ENCODE assay signal across 1 cellular context in genomic region chr1:153532769-153533599, GRCh38.
TF ChIP-seq lines count a peak whose summit lies in the region.

No MANE protein-coding gene starts in this region.

TF ChIP-seq in HepG2, 621 proteins besides CTCF, POLR2A, EP300 and RAD21 (continued from another document and continues in another):
- no peak for TF ChIP-seq GPBP1L1 (CRISPR knock-in tag; IDR thresholded peaks at IDR 0.05)
- TF ChIP-seq ZNF432 (CRISPR knock-in tag; IDR thresholded peaks at IDR 0.05; ENCODE audit: borderline replicate concordance) = no peak
- TF ChIP-seq ZMAT5 (CRISPR knock-in tag; IDR thresholded peaks at IDR 0.05; ENCODE audit: borderline replicate concordance, low read depth) = no peak
- no peak for TF ChIP-seq ZNF800 (CRISPR knock-in tag; IDR thresholded peaks at IDR 0.05)
- TF ChIP-seq IRX3 (CRISPR knock-in tag; IDR thresholded peaks at IDR 0.05; ENCODE audit: borderline replicate concordance, low read depth) = no peak
- TF ChIP-seq TBX3 (IDR thresholded peaks at IDR 0.05; ENCODE audit: borderline replicate concordance) = no peak
- no peak for TF ChIP-seq ZNF652 (CRISPR knock-in tag; IDR thresholded peaks at IDR 0.05; ENCODE audit: borderline replicate concordance, low read depth)
- no peak for TF ChIP-seq ZNF556 (CRISPR knock-in tag; IDR thresholded peaks at IDR 0.05; ENCODE audit: borderline replicate concordance)
- TF ChIP-seq SATB2 (CRISPR knock-in tag; IDR thresholded peaks at IDR 0.05) = no peak
- no peak for TF ChIP-seq EZH2 (conservative IDR thresholded peaks at IDR 0.05; ENCODE audit: low read depth, low read length)
- TF ChIP-seq ZFP36 (IDR thresholded peaks at IDR 0.05; ENCODE audit: borderline replicate concordance, low read depth, low read length, partially characterized antibody) = no peak
- TF ChIP-seq ZNF512 (CRISPR knock-in tag; IDR thresholded peaks at IDR 0.05) = no peak
- no peak for TF ChIP-seq ARNT2 (CRISPR knock-in tag; IDR thresholded peaks at IDR 0.05; ENCODE audit: low read depth)
- TF ChIP-seq ZNF567 (CRISPR knock-in tag; IDR thresholded peaks at IDR 0.05; ENCODE audit: borderline replicate concordance) = no peak
- TF ChIP-seq XRCC5 (optimal IDR thresholded peaks at IDR 0.05; ENCODE audit: low read length) = peak; percentile 64
- TF ChIP-seq ZBTB34 (CRISPR knock-in tag; IDR thresholded peaks at IDR 0.05) = no peak
- peak; percentile 80 for TF ChIP-seq HNF4A (CRISPR knock-in tag; IDR thresholded peaks at IDR 0.05)
- TF ChIP-seq ZNF460 (CRISPR knock-in tag; IDR thresholded peaks at IDR 0.05; ENCODE audit: borderline replicate concordance) = no peak
- TF ChIP-seq SKI (IDR thresholded peaks at IDR 0.05; ENCODE audit: partially characterized antibody) = no peak
- TF ChIP-seq ZNF350 (CRISPR knock-in tag; IDR thresholded peaks at IDR 0.05; ENCODE audit: borderline replicate concordance, low read depth) = no peak; the same call in 1 of the 2 replicates
- TF ChIP-seq GMEB1 (CRISPR knock-in tag; IDR thresholded peaks at IDR 0.05; ENCODE audit: borderline replicate concordance) = no peak
- TF ChIP-seq PHF8 (CRISPR knock-in tag; IDR thresholded peaks at IDR 0.05) = peak; percentile 42; the same call in 1 of the 2 replicates
- no peak for TF ChIP-seq ZNF780A (CRISPR knock-in tag; IDR thresholded peaks at IDR 0.05)
- no peak for TF ChIP-seq ZNF773 (CRISPR knock-in tag; IDR thresholded peaks at IDR 0.05; ENCODE audit: borderline replicate concordance)
- TF ChIP-seq ZSCAN5A (CRISPR knock-in tag; IDR thresholded peaks at IDR 0.05; ENCODE audit: borderline replicate concordance) = no peak
- TF ChIP-seq ZSCAN31 (CRISPR knock-in tag; IDR thresholded peaks at IDR 0.05; ENCODE audit: low read depth) = no peak
- no peak for TF ChIP-seq ZNF670 (CRISPR knock-in tag; IDR thresholded peaks at IDR 0.05; ENCODE audit: borderline replicate concordance)
- no peak for TF ChIP-seq CREB1 (IDR thresholded peaks at IDR 0.05)
- no peak for TF ChIP-seq CREB1 (CRISPR knock-in tag; IDR thresholded peaks at IDR 0.05)
- TF ChIP-seq ZHX2 (IDR thresholded peaks at IDR 0.05; ENCODE audit: low read depth) = no peak
- TF ChIP-seq ZHX2 (CRISPR knock-in tag; IDR thresholded peaks at IDR 0.05; ENCODE audit: borderline replicate concordance) = no peak
- TF ChIP-seq ZNF713 (CRISPR knock-in tag; IDR thresholded peaks at IDR 0.05) = no peak
- no peak for TF ChIP-seq BCL3 (CRISPR knock-in tag; IDR thresholded peaks at IDR 0.05)
- TF ChIP-seq BORCS8-MEF2B (CRISPR knock-in tag; IDR thresholded peaks at IDR 0.05) = no peak
- TF ChIP-seq ZNF367 (CRISPR knock-in tag; IDR thresholded peaks at IDR 0.05; ENCODE audit: borderline replicate concordance) = no peak
- TF ChIP-seq FOXM1 (CRISPR knock-in tag; IDR thresholded peaks at IDR 0.05) = no peak
- TF ChIP-seq SNAPC5 (CRISPR knock-in tag; IDR thresholded peaks at IDR 0.05; ENCODE audit: borderline replicate concordance) = no peak
- no peak for TF ChIP-seq ZNF44 (CRISPR knock-in tag; IDR thresholded peaks at IDR 0.05)
- TF ChIP-seq SP2 (CRISPR knock-in tag; IDR thresholded peaks at IDR 0.05) = no peak
- peak; percentile 89 for TF ChIP-seq FOXA3 (CRISPR knock-in tag; IDR thresholded peaks at IDR 0.05)
- TF ChIP-seq POGZ (CRISPR knock-in tag; IDR thresholded peaks at IDR 0.05) = no peak
- TF ChIP-seq ZNF232 (CRISPR knock-in tag; IDR thresholded peaks at IDR 0.05; ENCODE audit: borderline replicate concordance) = no peak; the same call in 1 of the 2 replicates
- TF ChIP-seq GTF3A (CRISPR knock-in tag; conservative IDR thresholded peaks at IDR 0.05) = no peak
- TF ChIP-seq ZNF20 (CRISPR knock-in tag; IDR thresholded peaks at IDR 0.05) = no peak
- no peak for TF ChIP-seq EEA1 (CRISPR knock-in tag; IDR thresholded peaks at IDR 0.05; ENCODE audit: borderline replicate concordance)
- no peak for TF ChIP-seq ZNF446 (CRISPR knock-in tag; IDR thresholded peaks at IDR 0.05)
- no peak for TF ChIP-seq SOX6 (IDR thresholded peaks at IDR 0.05)
- TF ChIP-seq SOX6 (CRISPR knock-in tag; IDR thresholded peaks at IDR 0.05) = no peak
- 0 out of 2 replicates have a peak, but pooled peaks have one; percentile 0 for TF ChIP-seq THAP11 (CRISPR knock-in tag; IDR thresholded peaks at IDR 0.05)
- no peak for TF ChIP-seq ZNF552 (CRISPR knock-in tag; IDR thresholded peaks at IDR 0.05; ENCODE audit: borderline replicate concordance)
